40 cellular contexts compared by ENCODE assay signal in genomic region chr15:86103825-86104224, GRCh38. TPM values are rescaled to one million over a fixed set of nuclear protein-coding genes. Genes with fewer than 3 reads are reported as not detected.
"Had no signal": no experiment of that assay in that cellular context is flagged by ENCODE, and none has a peak within 500 bp of the region (broad histone marks: within the 10 kb centered on the region; RNA-seq: fewer than 3 reads in every experiment).

No MANE protein-coding gene starts in this region.

- FAIRE-seq: astrocyte, TTC549 had no signal

- H3K9me3 ChIP-seq: adrenal gland had no signal

- H3K36me3 Mint-ChIP-seq: activated CD8-positive, alpha-beta memory T cell treated with anti-CD3 and anti-CD28 coated beads, Interleukin-2, amount 10 ng/mL, durations not matched to agents 7 days and 5 days; activated naive CD8-positive, alpha-beta T cell treated with anti-CD3 and anti-CD28 coated beads for 36 hours had no signal

- DNase-seq: activated CD4-positive, alpha-beta memory T cell treated with anti-CD3 and anti-CD28 coated beads, Interleukin-2, amount 10 ng/mL, durations not matched to agents 7 days and 5 days; activated CD4-positive, alpha-beta T cell treated with anti-CD3 and anti-CD28 coated beads for 1 hour; activated CD4-positive, alpha-beta T cell treated with anti-CD3 and anti-CD28 coated beads for 36 hours; activated CD4-positive, alpha-beta T cell treated with anti-CD3 and anti-CD28 coated beads for 48 hours; activated CD4-positive, alpha-beta T cell treated with anti-CD3 and anti-CD28 coated beads, Interleukin-2, amount 10 ng/mL, durations not matched to agents 7 days and 5 days; activated CD4-positive, alpha-beta T cell treated with anti-CD3 and anti-CD28 coated beads, Interleukin-2, amount 50 U/mL, for 48 hours; activated CD4-positive, CD25-positive, alpha-beta regulatory T cell; activated CD8-positive, alpha-beta memory T cell treated with anti-CD3 and anti-CD28 coated beads for 24 hours; activated CD8-positive, alpha-beta memory T cell treated with anti-CD3 and anti-CD28 coated beads, Interleukin-2, amount 10 ng/mL, durations not matched to agents 7 days and 5 days; activated CD8-positive, alpha-beta memory T cell treated with anti-CD3 and anti-CD28 coated beads, Interleukin-2, amount 50 U/mL, for 48 hours; activated CD8-positive, alpha-beta T cell treated with anti-CD3 and anti-CD28 coated beads, Interleukin-2, amount 10 ng/mL, durations not matched to agents 7 days and 5 days; activated effector memory CD4-positive, alpha-beta T cell treated with Interleukin-2 at 50 U/mL for 16 hours; activated gamma-delta T cell; activated naive CD4-positive, alpha-beta T cell treated with anti-CD3 and anti-CD28 coated beads, Interleukin-2, amount 50 U/mL, for 16 hours; activated naive CD4-positive, alpha-beta T cell treated with Interleukin-2 at 50 U/mL for 16 hours; activated naive CD8-positive, alpha-beta T cell treated with anti-CD3 and anti-CD28 coated beads for 36 hours; activated T-cell treated with anti-CD3 and anti-CD28 coated beads, Interleukin-2, amount 50 U/mL, for 24 hours; activated T-cell treated with anti-CD3 and anti-CD28 coated beads, Interleukin-2, amount 50 U/mL, for 48 hours; adrenal gland; amniotic stem cell; aorta; body of pancreas; brain microvascular endothelial cell; caudate nucleus; cerebellar nuclear complex; T-helper 1 cell; T-helper 2 cell; T-helper 9 cell had no signal

- H3K36me3 ChIP-seq: adrenal gland, brain microvascular endothelial cell, breast epithelium, cardiac muscle cell had no signal

- H3K27ac ChIP-seq: adrenal gland, body of pancreas, brain microvascular endothelial cell, breast epithelium, cardiac muscle cell, VCaP had no signal

- H3K27ac Mint-ChIP-seq: activated CD4-positive, alpha-beta memory T cell treated with anti-CD3 and anti-CD28 coated beads, Interleukin-2, amount 10 ng/mL, durations not matched to agents 7 days and 5 days; activated CD4-positive, alpha-beta T cell treated with anti-CD3 and anti-CD28 coated beads for 36 hours; activated CD4-positive, alpha-beta T cell treated with anti-CD3 and anti-CD28 coated beads, Interleukin-2, amount 10 ng/mL, durations not matched to agents 7 days and 5 days; activated CD8-positive, alpha-beta memory T cell treated with anti-CD3 and anti-CD28 coated beads, Interleukin-2, amount 10 ng/mL, durations not matched to agents 7 days and 5 days; activated CD8-positive, alpha-beta T cell treated with anti-CD3 and anti-CD28 coated beads, Interleukin-2, amount 10 ng/mL, durations not matched to agents 7 days and 5 days; activated naive CD4-positive, alpha-beta T cell treated with anti-CD3 and anti-CD28 coated beads, Interleukin-2, amount 50 U/mL, for 72 hours; activated naive CD8-positive, alpha-beta T cell treated with anti-CD3 and anti-CD28 coated beads for 36 hours; activated T-cell treated with anti-CD3 and anti-CD28 coated beads, Interleukin-2, amount 50 U/mL, for 24 hours; activated T-helper 2 cell treated with anti-CD3 and anti-CD28 coated beads, Interferon-gamma antibody, Interleukin-2, Interleukin-4, amounts not matched to agents 10 μg/mL and 5 μg/mL and 100 μg/mL, durations not matched to agents 14 hours and 24 hours and 36 hours; T-helper 1 cell treated with Interleukin-12 subunit alpha and Interleukin-12 subunit beta and Interleukin-4 antibody, amounts not matched to agents 30 μg/mL and 1 μg/mL, for 36 hours; T-helper 2 cell treated with Interferon-gamma antibody and Interleukin-4, amounts not matched to agents 5 μg/mL and 100 μg/mL, for 36 hours had no signal

- H3K4me3 Mint-ChIP-seq: activated CD4-positive, alpha-beta memory T cell treated with anti-CD3 and anti-CD28 coated beads, Interleukin-2, amount 10 ng/mL, durations not matched to agents 7 days and 5 days; activated CD4-positive, alpha-beta T cell treated with anti-CD3 and anti-CD28 coated beads for 36 hours; activated CD4-positive, alpha-beta T cell treated with anti-CD3 and anti-CD28 coated beads, Interleukin-2, amount 10 ng/mL, durations not matched to agents 7 days and 5 days; activated CD8-positive, alpha-beta memory T cell treated with anti-CD3 and anti-CD28 coated beads, Interleukin-2, amount 10 ng/mL, durations not matched to agents 7 days and 5 days; activated CD8-positive, alpha-beta T cell treated with anti-CD3 and anti-CD28 coated beads, Interleukin-2, amount 10 ng/mL, durations not matched to agents 7 days and 5 days; activated naive CD8-positive, alpha-beta T cell treated with anti-CD3 and anti-CD28 coated beads for 36 hours; activated T-cell treated with anti-CD3 and anti-CD28 coated beads, Interleukin-2, amount 50 U/mL, for 24 hours; central memory CD8-positive, alpha-beta T cell; T-helper 1 cell treated with Interleukin-12 subunit alpha and Interleukin-12 subunit beta and Interleukin-4 antibody, amounts not matched to agents 30 μg/mL and 1 μg/mL, for 36 hours; T-helper 2 cell treated with Interferon-gamma antibody and Interleukin-4, amounts not matched to agents 5 μg/mL and 100 μg/mL, for 36 hours had no signal

- ATAC-seq: activated CD4-positive, alpha-beta T cell treated with anti-CD3 and anti-CD28 coated beads for 36 hours; activated CD4-positive, CD25-positive, alpha-beta regulatory T cell treated with anti-CD3 and anti-CD28 coated beads, Interleukin-2, amount 50 U/mL, for 24 hours; activated CD8-positive, alpha-beta memory T cell treated with anti-CD3 and anti-CD28 coated beads, Interleukin-2, amount 10 ng/mL, durations not matched to agents 7 days and 5 days; activated CD8-positive, alpha-beta T cell treated with anti-CD3 and anti-CD28 coated beads, Interleukin-2, amount 10 ng/mL, durations not matched to agents 7 days and 5 days; activated naive CD4-positive, alpha-beta T cell treated with anti-CD3 and anti-CD28 coated beads, Interleukin-2, amount 50 U/mL, for 72 hours; body of pancreas had no signal

- H3K4me1 ChIP-seq: adrenal gland, body of pancreas, breast epithelium had no signal

- H3K9me3 Mint-ChIP-seq: activated CD4-positive, alpha-beta memory T cell treated with anti-CD3 and anti-CD28 coated beads, Interleukin-2, amount 10 ng/mL, durations not matched to agents 7 days and 5 days; activated CD4-positive, alpha-beta T cell treated with anti-CD3 and anti-CD28 coated beads, Interleukin-2, amount 10 ng/mL, durations not matched to agents 7 days and 5 days; T-helper 2 cell treated with Interferon-gamma antibody and Interleukin-4, amounts not matched to agents 5 μg/mL and 100 μg/mL, for 36 hours had no signal

- H3K27me3 ChIP-seq: adrenal gland, body of pancreas, brain microvascular endothelial cell, cardiac muscle cell had no signal

- H3K4me3 ChIP-seq: adrenal gland, body of pancreas, breast epithelium, cardiac muscle cell had no signal

- H3K4me1 Mint-ChIP-seq: activated CD4-positive, alpha-beta T cell treated with anti-CD3 and anti-CD28 coated beads for 36 hours; activated CD4-positive, alpha-beta T cell treated with anti-CD3 and anti-CD28 coated beads, Interleukin-2, amount 10 ng/mL, durations not matched to agents 7 days and 5 days; activated naive CD8-positive, alpha-beta T cell treated with anti-CD3 and anti-CD28 coated beads for 36 hours; central memory CD8-positive, alpha-beta T cell had no signal

RNA-seq across cellular contexts. Expression of gene AGBL1, which starts 24.2 kb away (rescaled TPM):
- total RNA-seq: activated CD4-positive, alpha-beta memory T cell treated with anti-CD3 and anti-CD28 coated beads, Interleukin-2, amount 10 ng/mL, durations not matched to agents 7 days and 5 days; activated CD4-positive, alpha-beta T cell treated with anti-CD3 and anti-CD28 coated beads, Interleukin-2, amount 10 ng/mL, durations not matched to agents 7 days and 5 days; activated CD8-positive, alpha-beta memory T cell treated with anti-CD3 and anti-CD28 coated beads, Interleukin-2, amount 10 ng/mL, durations not matched to agents 7 days and 5 days; activated CD8-positive, alpha-beta T cell treated with anti-CD3 and anti-CD28 coated beads, Interleukin-2, amount 10 ng/mL, durations not matched to agents 7 days and 5 days; activated naive CD4-positive, alpha-beta T cell treated with anti-CD3 and anti-CD28 coated beads, Interleukin-2, amount 50 U/mL, for 72 hours; activated naive CD8-positive, alpha-beta T cell treated with anti-CD3 and anti-CD28 coated beads for 36 hours; astrocyte; body of pancreas; breast epithelium; chondrocyte had no signal
- polyA plus RNA-seq: aorta had no signal
